In genomic region chr10:15482168-15482567, GRCh38 we compare ENCODE assay signal across 17 cellular contexts.
A peak's percentile ranks its signal among the peaks of the same experiment; 100 is the strongest.
DNase-seq lines count a peak whose midpoint lies in the region; ATAC-seq and TF ChIP-seq lines count a peak whose summit lies in the region.
"Had no signal": no experiment of that assay in that cellular context is flagged by ENCODE, and none has a peak within 500 bp of the region (broad histone marks: within the 10 kb centered on the region; RNA-seq: fewer than 3 reads in every experiment).

No MANE protein-coding gene starts in this region.

- H3K4me3 ChIP-seq in cardiac fibroblast (replicated peaks in 1 of 2; ENCODE audit: low read depth in 2 of 2, low read length in 2 of 2) (no peak overlapping the region), thoracic aorta (no peak overlapping the region)
- H3K4me3 ChIP-seq: GM23338, PC-9 had no signal

- H3K27me3 ChIP-seq in thoracic aorta (replicated peaks; ENCODE audit: insufficient read depth) = no peaks in the 10 kb centered on the region

- H3K36me3 ChIP-seq in thoracic aorta = no peaks in the 10 kb centered on the region

- intact Hi-C loops in left ventricle myocardium superior (cut with micrococcal nuclease) = no loop called here
- intact Hi-C loops in Right ventricle myocardium inferior (cut with DNase I) = no loop called here

- H3K27ac ChIP-seq in thoracic aorta = peak overlapping the region; percentile 92 to 95
- H3K27ac ChIP-seq in substantia nigra (ENCODE audit: low read depth, low read length, poor library complexity, severe bottlenecking) = no peak overlapping the region
- H3K27ac ChIP-seq: PC-9 had no signal

- DNase-seq in GM03348 (ENCODE audit: low spot score) (peak; percentile 51), cardiac fibroblast (ENCODE audit: low read depth in 2 of 2) (peak; percentile 46 to 67), hepatic stellate cell (ENCODE audit: low spot score) (peak; percentile 45), thoracic aorta (ENCODE audit: low spot score) (no peak), left ventricle myocardium superior (no peak), substantia nigra (lab: John Stamatoyannopoulos, UW) (no peak), Right ventricle myocardium inferior (ENCODE audit: missing footprints) (no peak)
- DNase-seq: Caco-2; CD4-positive, CD25-positive, alpha-beta regulatory T cell; NCI-H1436 treated with DMSO at 0.1 percent for 48 hours; NCI-H2029 treated with DMSO at 0.1 percent for 48 hours; NCI-H2171 treated with DMSO at 0.1 percent for 48 hours; NCI-H446 treated with DMSO at 0.1 percent for 48 hours; NCI-H748 treated with DMSO at 0.1 percent for 48 hours; PC-9 had no signal

- no peak for ATAC-seq in thoracic aorta (ENCODE audit: insufficient number of reproducible peaks, low FRiP score, low read depth)
- no peak for ATAC-seq in left ventricle myocardium superior
- no peak for ATAC-seq in Right ventricle myocardium inferior
- no peak for ATAC-seq in GM21529 (IDR thresholded peaks at IDR 0.05; ENCODE audit: unreplicated experiment)
- ATAC-seq: GM23338 had no signal

- no peak for TF ChIP-seq CTCF in cardiac fibroblast (IDR thresholded peaks at IDR 0.05; ENCODE audit: low read depth, low read length)
- TF ChIP-seq CTCF in thoracic aorta (IDR thresholded peaks at IDR 0.05) = no peak

- H3K4me1 ChIP-seq in thoracic aorta (ENCODE audit: control insufficient read depth in 1 of 2, low read depth in 2 of 2) = peaks cover 22 to 65% of the 10 kb centered on the region in 2 donors

- no peaks in the 10 kb centered on the region for H3K9me3 ChIP-seq in thoracic aorta
- H3K9me3 ChIP-seq: Caco-2 had no signal

Comparison
In these comparisons a context has a peak if more than half of its experiments do, and no peak if none do; other contexts are left out.
1. DNase-seq: peak in GM03348 (single experiment), cardiac fibroblast (2 of 2) and hepatic stellate cell (single experiment); none in thoracic aorta (single experiment), left ventricle myocardium superior (single experiment), substantia nigra (0 of 49) and Right ventricle myocardium inferior (single experiment).